ENCODE assay signal across 31 cellular contexts in the genomic region with DNA sequence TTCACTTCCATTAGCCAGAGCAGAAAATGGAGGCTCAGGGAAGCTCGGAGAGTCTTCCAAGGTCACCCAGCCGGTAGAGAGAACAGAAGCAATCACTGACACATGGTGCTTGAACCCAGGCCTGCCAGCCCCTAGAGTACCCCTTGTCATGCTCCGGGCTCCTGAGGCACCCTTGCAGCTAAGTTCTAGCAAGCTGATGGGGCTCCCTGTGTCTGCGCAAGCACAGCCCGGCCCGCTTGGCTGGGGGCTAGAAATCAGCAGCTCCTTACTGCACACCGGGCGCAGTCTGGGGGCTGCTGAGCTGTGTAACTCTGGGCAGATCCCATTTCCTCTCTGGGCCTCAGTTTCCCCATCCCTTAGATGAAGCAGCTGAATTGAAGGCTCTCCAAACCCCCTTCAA.
"Had no signal": no experiment of that assay in that cellular context is flagged by ENCODE, and none has a peak within 500 bp of the region (broad histone marks: within the 10 kb centered on the region; RNA-seq: fewer than 3 reads in every experiment).

No MANE protein-coding gene starts in this region.

- H3K36me3 ChIP-seq: adrenal gland, ascending aorta, brain microvascular endothelial cell, breast epithelium, cardiac muscle cell had no signal

- H3K4me3 ChIP-seq: adrenal gland, ascending aorta, body of pancreas, breast epithelium, cardiac muscle cell had no signal

- H3K9me3 ChIP-seq: adrenal gland, ascending aorta, body of pancreas had no signal

- ATAC-seq: activated naive CD4-positive, alpha-beta T cell treated with anti-CD3 and anti-CD28 coated beads, Interleukin-2, amount 50 U/mL, for 72 hours; activated naive CD8-positive, alpha-beta T cell treated with anti-CD3 and anti-CD28 coated beads, Interleukin-2, amount 50 U/mL, for 24 hours; activated T-cell treated with anti-CD3 and anti-CD28 coated beads, Interleukin-2, amount 50 U/mL, for 4 hours; activated T-cell treated with anti-CD3 and anti-CD28 coated beads, Interleukin-2, amount 50 U/mL, for 72 hours; activated T-helper 17 cell treated with anti-CD3 and anti-CD28 coated beads, Interleukin-2, amount 50 U/mL, for 72 hours; body of pancreas had no signal

- H3K27me3 ChIP-seq: adrenal gland, ascending aorta, body of pancreas, brain microvascular endothelial cell, breast epithelium, cardiac muscle cell had no signal

- H3K27ac ChIP-seq: adrenal gland, ascending aorta, body of pancreas, brain microvascular endothelial cell, breast epithelium, cardiac muscle cell had no signal

- H3K4me1 ChIP-seq: adrenal gland, ascending aorta, body of pancreas, breast epithelium had no signal

- DNase-seq: activated effector memory CD4-positive, alpha-beta T cell treated with anti-CD3 and anti-CD28 coated beads, Interleukin-2, amount 50 U/mL, for 16 hours; activated effector memory CD4-positive, alpha-beta T cell treated with Interleukin-2 at 50 U/mL for 16 hours; activated gamma-delta T cell; activated gamma-delta T cell treated with Interleukin-2 at 50 U/mL for 16 hours; activated naive CD4-positive, alpha-beta T cell; activated naive CD4-positive, alpha-beta T cell treated with anti-CD3 and anti-CD28 coated beads for 36 hours; activated naive CD4-positive, alpha-beta T cell treated with anti-CD3 and anti-CD28 coated beads, Interleukin-2, amount 10 ng/mL, durations not matched to agents 7 days and 5 days; activated naive CD4-positive, alpha-beta T cell treated with anti-CD3 and anti-CD28 coated beads, Interleukin-2, amount 50 U/mL, for 16 hours; activated naive CD4-positive, alpha-beta T cell treated with Interleukin-2 at 50 U/mL for 16 hours; activated naive CD8-positive, alpha-beta T cell treated with anti-CD3 and anti-CD28 coated beads for 36 hours; activated naive CD8-positive, alpha-beta T cell treated with anti-CD3 and anti-CD28 coated beads, Interleukin-2, amount 10 ng/mL, durations not matched to agents 7 days and 5 days; activated naive CD8-positive, alpha-beta T cell treated with anti-CD3 and anti-CD28 coated beads, Interleukin-2, amount 50 U/mL, for 24 hours; activated T-cell treated with anti-CD3 and anti-CD28 coated beads, Interleukin-2, amount 50 U/mL, for 24 hours; activated T-cell treated with anti-CD3 and anti-CD28 coated beads, Interleukin-2, amount 50 U/mL, for 4 hours; activated T-cell treated with anti-CD3 and anti-CD28 coated beads, Interleukin-2, amount 50 U/mL, for 48 hours; activated T-cell treated with anti-CD3 and anti-CD28 coated beads, Interleukin-2, amount 50 U/mL, for 72 hours; adrenal gland; amniotic stem cell; amygdala; anterior cingulate cortex; aorta; body of pancreas; brain microvascular endothelial cell; caudate nucleus; central memory CD4-positive, alpha-beta T cell; cerebellar nuclear complex had no signal
